1 cellular context compared by ENCODE assay signal in the genomic region with DNA sequence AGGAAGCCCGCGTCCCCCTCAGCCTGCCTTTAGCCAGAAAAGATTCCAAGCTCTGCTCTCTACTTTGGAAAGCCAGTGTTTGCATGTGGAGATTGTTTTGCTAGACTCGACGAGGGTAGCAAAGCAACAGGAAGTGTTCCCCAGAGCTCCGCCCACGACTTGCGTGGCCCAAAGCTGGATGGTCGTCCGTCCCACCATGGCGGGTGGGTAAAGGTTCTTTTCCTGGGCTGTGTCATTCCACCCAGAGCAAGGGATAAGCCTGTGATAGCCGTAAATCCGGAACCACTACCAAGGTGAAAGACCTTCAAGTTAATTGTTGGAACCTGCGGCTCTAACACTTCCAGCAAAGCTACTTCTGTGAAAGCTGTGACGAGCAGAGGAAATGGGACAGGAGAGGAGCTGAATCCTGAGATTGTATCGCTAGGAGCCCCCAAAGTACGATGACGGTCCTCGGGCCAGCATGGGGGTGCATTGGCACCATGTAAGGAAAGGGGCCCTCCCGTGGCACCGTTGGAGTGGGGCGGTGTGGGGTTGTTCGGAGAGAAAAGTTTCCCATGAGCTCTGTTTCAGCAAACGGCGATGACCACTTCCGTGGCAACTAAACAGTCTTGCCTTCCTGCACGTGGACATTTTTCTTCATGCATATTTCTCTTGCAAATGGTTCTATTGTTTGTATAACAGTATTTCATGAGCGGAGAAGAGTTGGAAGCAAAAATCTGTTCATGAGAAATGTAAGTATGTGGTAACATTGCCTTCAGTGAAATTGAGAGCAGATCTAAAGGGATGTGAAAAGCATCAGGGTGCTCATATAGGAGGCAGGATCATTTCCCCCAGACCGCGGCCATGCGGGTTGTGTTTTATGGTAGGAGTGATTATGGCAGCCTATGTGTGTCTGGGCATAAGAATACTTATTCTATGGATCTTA.
TF ChIP-seq lines count a peak whose summit lies in the region.

No MANE protein-coding gene starts in this region.

TF ChIP-seq in GM12878, 131 proteins besides CTCF, POLR2A, EP300 and RAD21 (continued from another document and continues in another):
- no peak for TF ChIP-seq BCLAF1 (IDR thresholded peaks at IDR 0.05)
- TF ChIP-seq TAF1 (IDR thresholded peaks at IDR 0.05; ENCODE audit: borderline replicate concordance, low read depth, low read length) = no peak
- TF ChIP-seq RBBP5 (conservative IDR thresholded peaks at IDR 0.05) = no peak
- TF ChIP-seq, protein P1, sequence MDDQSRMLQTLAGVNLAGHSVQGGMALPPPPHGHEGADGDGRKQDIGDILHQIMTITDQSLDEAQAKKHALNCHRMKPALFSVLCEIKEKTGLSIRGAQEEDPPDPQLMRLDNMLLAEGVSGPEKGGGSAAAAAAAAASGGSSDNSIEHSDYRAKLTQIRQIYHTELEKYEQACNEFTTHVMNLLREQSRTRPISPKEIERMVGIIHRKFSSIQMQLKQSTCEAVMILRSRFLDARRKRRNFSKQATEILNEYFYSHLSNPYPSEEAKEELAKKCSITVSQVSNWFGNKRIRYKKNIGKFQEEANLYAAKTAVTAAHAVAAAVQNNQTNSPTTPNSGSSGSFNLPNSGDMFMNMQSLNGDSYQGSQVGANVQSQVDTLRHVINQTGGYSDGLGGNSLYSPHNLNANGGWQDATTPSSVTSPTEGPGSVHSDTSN (IDR thresholded peaks at IDR 0.05; ENCODE audit: insufficient replicate concordance, low read depth, low read length) = no peak
- TF ChIP-seq KLF5 (IDR thresholded peaks at IDR 0.05; ENCODE audit: partially characterized antibody) = no peak
- TF ChIP-seq MEF2A (IDR thresholded peaks at IDR 0.05; ENCODE audit: insufficient read depth, low read depth, low read length) = no peak
- no peak for TF ChIP-seq USF2 (IDR thresholded peaks at IDR 0.05; ENCODE audit: borderline replicate concordance, low read depth, low read length)
- TF ChIP-seq, protein P2, sequence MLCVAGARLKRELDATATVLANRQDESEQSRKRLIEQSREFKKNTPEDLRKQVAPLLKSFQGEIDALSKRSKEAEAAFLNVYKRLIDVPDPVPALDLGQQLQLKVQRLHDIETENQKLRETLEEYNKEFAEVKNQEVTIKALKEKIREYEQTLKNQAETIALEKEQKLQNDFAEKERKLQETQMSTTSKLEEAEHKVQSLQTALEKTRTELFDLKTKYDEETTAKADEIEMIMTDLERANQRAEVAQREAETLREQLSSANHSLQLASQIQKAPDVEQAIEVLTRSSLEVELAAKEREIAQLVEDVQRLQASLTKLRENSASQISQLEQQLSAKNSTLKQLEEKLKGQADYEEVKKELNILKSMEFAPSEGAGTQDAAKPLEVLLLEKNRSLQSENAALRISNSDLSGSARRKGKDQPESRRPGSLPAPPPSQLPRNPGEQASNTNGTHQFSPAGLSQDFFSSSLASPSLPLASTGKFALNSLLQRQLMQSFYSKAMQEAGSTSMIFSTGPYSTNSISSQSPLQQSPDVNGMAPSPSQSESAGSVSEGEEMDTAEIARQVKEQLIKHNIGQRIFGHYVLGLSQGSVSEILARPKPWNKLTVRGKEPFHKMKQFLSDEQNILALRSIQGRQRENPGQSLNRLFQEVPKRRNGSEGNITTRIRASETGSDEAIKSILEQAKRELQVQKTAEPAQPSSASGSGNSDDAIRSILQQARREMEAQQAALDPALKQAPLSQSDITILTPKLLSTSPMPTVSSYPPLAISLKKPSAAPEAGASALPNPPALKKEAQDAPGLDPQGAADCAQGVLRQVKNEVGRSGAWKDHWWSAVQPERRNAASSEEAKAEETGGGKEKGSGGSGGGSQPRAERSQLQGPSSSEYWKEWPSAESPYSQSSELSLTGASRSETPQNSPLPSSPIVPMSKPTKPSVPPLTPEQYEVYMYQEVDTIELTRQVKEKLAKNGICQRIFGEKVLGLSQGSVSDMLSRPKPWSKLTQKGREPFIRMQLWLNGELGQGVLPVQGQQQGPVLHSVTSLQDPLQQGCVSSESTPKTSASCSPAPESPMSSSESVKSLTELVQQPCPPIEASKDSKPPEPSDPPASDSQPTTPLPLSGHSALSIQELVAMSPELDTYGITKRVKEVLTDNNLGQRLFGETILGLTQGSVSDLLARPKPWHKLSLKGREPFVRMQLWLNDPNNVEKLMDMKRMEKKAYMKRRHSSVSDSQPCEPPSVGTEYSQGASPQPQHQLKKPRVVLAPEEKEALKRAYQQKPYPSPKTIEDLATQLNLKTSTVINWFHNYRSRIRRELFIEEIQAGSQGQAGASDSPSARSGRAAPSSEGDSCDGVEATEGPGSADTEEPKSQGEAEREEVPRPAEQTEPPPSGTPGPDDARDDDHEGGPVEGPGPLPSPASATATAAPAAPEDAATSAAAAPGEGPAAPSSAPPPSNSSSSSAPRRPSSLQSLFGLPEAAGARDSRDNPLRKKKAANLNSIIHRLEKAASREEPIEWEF (IDR thresholded peaks at IDR 0.05; ENCODE audit: insufficient replicate concordance, low read depth, low read length) = no peak
- TF ChIP-seq WRNIP1 (IDR thresholded peaks at IDR 0.05; ENCODE audit: borderline replicate concordance, low read depth, low read length) = 0 out of 2 replicates have a peak, but pooled peaks have one; percentile 58
- TF ChIP-seq BCL11A (IDR thresholded peaks at IDR 0.05; ENCODE audit: low read depth, low read length) = no peak
- peak; percentile 91 for TF ChIP-seq YY1 (IDR thresholded peaks at IDR 0.05; ENCODE audit: low read depth, low read length)
- TF ChIP-seq, protein P3, sequence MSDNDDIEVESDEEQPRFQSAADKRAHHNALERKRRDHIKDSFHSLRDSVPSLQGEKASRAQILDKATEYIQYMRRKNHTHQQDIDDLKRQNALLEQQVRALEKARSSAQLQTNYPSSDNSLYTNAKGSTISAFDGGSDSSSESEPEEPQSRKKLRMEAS (IDR thresholded peaks at IDR 0.05; ENCODE audit: low read depth, low read length) = no peak
- TF ChIP-seq, protein P4, sequence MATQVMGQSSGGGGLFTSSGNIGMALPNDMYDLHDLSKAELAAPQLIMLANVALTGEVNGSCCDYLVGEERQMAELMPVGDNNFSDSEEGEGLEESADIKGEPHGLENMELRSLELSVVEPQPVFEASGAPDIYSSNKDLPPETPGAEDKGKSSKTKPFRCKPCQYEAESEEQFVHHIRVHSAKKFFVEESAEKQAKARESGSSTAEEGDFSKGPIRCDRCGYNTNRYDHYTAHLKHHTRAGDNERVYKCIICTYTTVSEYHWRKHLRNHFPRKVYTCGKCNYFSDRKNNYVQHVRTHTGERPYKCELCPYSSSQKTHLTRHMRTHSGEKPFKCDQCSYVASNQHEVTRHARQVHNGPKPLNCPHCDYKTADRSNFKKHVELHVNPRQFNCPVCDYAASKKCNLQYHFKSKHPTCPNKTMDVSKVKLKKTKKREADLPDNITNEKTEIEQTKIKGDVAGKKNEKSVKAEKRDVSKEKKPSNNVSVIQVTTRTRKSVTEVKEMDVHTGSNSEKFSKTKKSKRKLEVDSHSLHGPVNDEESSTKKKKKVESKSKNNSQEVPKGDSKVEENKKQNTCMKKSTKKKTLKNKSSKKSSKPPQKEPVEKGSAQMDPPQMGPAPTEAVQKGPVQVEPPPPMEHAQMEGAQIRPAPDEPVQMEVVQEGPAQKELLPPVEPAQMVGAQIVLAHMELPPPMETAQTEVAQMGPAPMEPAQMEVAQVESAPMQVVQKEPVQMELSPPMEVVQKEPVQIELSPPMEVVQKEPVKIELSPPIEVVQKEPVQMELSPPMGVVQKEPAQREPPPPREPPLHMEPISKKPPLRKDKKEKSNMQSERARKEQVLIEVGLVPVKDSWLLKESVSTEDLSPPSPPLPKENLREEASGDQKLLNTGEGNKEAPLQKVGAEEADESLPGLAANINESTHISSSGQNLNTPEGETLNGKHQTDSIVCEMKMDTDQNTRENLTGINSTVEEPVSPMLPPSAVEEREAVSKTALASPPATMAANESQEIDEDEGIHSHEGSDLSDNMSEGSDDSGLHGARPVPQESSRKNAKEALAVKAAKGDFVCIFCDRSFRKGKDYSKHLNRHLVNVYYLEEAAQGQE (IDR thresholded peaks at IDR 0.05; ENCODE audit: low read depth, low read length) = no peak
- TF ChIP-seq MTA3 (IDR thresholded peaks at IDR 0.05; ENCODE audit: borderline replicate concordance, low read length) = no peak
- TF ChIP-seq, protein P5, sequence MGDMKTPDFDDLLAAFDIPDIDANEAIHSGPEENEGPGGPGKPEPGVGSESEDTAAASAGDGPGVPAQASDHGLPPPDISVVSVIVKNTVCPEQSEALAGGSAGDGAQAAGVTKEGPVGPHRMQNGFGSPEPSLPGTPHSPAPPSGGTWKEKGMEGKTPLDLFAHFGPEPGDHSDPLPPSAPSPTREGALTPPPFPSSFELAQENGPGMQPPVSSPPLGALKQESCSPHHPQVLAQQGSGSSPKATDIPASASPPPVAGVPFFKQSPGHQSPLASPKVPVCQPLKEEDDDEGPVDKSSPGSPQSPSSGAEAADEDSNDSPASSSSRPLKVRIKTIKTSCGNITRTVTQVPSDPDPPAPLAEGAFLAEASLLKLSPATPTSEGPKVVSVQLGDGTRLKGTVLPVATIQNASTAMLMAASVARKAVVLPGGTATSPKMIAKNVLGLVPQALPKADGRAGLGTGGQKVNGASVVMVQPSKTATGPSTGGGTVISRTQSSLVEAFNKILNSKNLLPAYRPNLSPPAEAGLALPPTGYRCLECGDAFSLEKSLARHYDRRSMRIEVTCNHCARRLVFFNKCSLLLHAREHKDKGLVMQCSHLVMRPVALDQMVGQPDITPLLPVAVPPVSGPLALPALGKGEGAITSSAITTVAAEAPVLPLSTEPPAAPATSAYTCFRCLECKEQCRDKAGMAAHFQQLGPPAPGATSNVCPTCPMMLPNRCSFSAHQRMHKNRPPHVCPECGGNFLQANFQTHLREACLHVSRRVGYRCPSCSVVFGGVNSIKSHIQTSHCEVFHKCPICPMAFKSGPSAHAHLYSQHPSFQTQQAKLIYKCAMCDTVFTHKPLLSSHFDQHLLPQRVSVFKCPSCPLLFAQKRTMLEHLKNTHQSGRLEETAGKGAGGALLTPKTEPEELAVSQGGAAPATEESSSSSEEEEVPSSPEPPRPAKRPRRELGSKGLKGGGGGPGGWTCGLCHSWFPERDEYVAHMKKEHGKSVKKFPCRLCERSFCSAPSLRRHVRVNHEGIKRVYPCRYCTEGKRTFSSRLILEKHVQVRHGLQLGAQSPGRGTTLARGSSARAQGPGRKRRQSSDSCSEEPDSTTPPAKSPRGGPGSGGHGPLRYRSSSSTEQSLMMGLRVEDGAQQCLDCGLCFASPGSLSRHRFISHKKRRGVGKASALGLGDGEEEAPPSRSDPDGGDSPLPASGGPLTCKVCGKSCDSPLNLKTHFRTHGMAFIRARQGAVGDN (IDR thresholded peaks at IDR 0.05) = peak; percentile 65
- no peak for TF ChIP-seq BRCA1 (IDR thresholded peaks at IDR 0.05; ENCODE audit: low read depth, low read length)
- TF ChIP-seq DPF2 (IDR thresholded peaks at IDR 0.05) = no peak
- TF ChIP-seq, protein P6, sequence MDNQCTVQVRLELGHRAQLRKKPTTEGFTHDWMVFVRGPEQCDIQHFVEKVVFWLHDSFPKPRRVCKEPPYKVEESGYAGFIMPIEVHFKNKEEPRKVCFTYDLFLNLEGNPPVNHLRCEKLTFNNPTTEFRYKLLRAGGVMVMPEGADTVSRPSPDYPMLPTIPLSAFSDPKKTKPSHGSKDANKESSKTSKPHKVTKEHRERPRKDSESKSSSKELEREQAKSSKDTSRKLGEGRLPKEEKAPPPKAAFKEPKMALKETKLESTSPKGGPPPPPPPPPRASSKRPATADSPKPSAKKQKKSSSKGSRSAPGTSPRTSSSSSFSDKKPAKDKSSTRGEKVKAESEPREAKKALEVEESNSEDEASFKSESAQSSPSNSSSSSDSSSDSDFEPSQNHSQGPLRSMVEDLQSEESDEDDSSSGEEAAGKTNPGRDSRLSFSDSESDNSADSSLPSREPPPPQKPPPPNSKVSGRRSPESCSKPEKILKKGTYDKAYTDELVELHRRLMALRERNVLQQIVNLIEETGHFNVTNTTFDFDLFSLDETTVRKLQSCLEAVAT (IDR thresholded peaks at IDR 0.05) = peak; percentile 98
- no peak for TF ChIP-seq CBX3 (IDR thresholded peaks at IDR 0.05; ENCODE audit: borderline replicate concordance, low read depth)
- TF ChIP-seq POLR2AphosphoS5 (IDR thresholded peaks at IDR 0.05; ENCODE audit: low read length) = 0 out of 2 replicates have a peak, but pooled peaks have one; percentile 67
- TF ChIP-seq ATF7 (IDR thresholded peaks at IDR 0.05; ENCODE audit: low read depth) = no peak
- TF ChIP-seq, protein P7, sequence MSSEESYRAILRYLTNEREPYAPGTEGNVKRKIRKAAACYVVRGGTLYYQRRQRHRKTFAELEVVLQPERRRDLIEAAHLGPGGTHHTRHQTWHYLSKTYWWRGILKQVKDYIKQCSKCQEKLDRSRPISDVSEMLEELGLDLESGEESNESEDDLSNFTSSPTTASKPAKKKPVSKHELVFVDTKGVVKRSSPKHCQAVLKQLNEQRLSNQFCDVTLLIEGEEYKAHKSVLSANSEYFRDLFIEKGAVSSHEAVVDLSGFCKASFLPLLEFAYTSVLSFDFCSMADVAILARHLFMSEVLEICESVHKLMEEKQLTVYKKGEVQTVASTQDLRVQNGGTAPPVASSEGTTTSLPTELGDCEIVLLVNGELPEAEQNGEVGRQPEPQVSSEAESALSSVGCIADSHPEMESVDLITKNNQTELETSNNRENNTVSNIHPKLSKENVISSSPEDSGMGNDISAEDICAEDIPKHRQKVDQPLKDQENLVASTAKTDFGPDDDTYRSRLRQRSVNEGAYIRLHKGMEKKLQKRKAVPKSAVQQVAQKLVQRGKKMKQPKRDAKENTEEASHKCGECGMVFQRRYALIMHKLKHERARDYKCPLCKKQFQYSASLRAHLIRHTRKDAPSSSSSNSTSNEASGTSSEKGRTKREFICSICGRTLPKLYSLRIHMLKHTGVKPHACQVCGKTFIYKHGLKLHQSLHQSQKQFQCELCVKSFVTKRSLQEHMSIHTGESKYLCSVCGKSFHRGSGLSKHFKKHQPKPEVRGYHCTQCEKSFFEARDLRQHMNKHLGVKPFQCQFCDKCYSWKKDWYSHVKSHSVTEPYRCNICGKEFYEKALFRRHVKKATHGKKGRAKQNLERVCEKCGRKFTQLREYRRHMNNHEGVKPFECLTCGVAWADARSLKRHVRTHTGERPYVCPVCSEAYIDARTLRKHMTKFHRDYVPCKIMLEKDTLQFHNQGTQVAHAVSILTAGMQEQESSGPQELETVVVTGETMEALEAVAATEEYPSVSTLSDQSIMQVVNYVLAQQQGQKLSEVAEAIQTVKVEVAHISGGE (CRISPR knock-in tag; IDR thresholded peaks at IDR 0.05) = no peak
